Comparison of ENCODE assay signal across 1 cellular context in the genomic region with DNA sequence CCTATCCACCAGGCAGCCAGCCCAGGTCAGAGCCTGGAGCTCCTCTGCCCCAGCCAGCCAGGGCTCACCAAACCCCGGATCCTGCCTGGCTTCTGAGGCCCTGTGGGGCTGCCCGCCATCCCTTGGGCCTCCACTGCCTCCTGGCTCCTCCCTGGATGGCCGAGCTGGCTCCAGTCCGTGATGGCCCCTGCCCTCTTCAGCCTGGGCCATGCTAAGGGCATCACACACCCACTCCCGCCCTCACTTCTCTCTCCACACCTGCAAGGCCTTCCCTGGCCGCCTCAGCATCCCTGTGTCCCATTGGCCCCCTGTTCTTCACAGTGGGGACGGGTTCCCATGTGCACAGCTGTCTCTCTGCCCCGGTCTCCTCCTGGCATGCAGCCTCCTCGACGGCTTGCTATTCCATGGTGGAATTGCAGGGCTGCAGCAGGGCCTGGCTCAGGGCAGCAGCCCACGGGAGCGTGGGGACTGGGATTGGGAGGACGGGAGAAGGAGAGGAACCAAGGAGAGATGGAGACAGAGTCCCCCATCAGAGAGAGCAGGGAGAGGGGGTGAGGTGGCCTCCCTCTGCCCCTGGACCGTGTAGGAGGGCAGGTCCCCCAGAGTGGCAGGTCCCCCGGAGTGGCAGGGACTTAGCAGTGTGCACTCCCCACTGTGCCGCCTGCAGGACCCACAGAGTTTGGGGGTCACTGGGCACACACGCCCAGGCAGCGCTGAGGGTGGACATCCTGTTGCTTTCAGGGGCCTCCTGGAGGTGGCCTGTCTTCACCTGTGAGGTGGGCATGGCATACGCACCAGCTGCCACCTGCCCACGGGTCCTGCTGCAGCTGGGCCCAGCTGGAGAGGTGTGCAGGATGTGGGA.
TF ChIP-seq lines count a peak whose summit lies in the region.

No MANE protein-coding gene starts in this region.

TF ChIP-seq in HepG2, 621 proteins besides CTCF, POLR2A, EP300 and RAD21:
- TF ChIP-seq ZNF777 (CRISPR knock-in tag; IDR thresholded peaks at IDR 0.05) (0 out of 2 replicates have a peak, but pooled peaks have one; percentile 22), CCDC6 (CRISPR knock-in tag; IDR thresholded peaks at IDR 0.05) (no peak), PHB2 (IDR thresholded peaks at IDR 0.05; ENCODE audit: partially characterized antibody) (no peak), ZNF672 (CRISPR knock-in tag; IDR thresholded peaks at IDR 0.05) (no peak), NAIF1 (CRISPR knock-in tag; IDR thresholded peaks at IDR 0.05; ENCODE audit: borderline replicate concordance) (no peak), ZBTB33 (CRISPR knock-in tag; IDR thresholded peaks at IDR 0.05) (no peak), SIX1 (CRISPR knock-in tag; IDR thresholded peaks at IDR 0.05; ENCODE audit: borderline replicate concordance) (no peak), SCMH1 (CRISPR knock-in tag; IDR thresholded peaks at IDR 0.05; ENCODE audit: borderline replicate concordance) (no peak), SATB2 (CRISPR knock-in tag; IDR thresholded peaks at IDR 0.05) (no peak)
- TF ChIP-seq, protein P1, sequence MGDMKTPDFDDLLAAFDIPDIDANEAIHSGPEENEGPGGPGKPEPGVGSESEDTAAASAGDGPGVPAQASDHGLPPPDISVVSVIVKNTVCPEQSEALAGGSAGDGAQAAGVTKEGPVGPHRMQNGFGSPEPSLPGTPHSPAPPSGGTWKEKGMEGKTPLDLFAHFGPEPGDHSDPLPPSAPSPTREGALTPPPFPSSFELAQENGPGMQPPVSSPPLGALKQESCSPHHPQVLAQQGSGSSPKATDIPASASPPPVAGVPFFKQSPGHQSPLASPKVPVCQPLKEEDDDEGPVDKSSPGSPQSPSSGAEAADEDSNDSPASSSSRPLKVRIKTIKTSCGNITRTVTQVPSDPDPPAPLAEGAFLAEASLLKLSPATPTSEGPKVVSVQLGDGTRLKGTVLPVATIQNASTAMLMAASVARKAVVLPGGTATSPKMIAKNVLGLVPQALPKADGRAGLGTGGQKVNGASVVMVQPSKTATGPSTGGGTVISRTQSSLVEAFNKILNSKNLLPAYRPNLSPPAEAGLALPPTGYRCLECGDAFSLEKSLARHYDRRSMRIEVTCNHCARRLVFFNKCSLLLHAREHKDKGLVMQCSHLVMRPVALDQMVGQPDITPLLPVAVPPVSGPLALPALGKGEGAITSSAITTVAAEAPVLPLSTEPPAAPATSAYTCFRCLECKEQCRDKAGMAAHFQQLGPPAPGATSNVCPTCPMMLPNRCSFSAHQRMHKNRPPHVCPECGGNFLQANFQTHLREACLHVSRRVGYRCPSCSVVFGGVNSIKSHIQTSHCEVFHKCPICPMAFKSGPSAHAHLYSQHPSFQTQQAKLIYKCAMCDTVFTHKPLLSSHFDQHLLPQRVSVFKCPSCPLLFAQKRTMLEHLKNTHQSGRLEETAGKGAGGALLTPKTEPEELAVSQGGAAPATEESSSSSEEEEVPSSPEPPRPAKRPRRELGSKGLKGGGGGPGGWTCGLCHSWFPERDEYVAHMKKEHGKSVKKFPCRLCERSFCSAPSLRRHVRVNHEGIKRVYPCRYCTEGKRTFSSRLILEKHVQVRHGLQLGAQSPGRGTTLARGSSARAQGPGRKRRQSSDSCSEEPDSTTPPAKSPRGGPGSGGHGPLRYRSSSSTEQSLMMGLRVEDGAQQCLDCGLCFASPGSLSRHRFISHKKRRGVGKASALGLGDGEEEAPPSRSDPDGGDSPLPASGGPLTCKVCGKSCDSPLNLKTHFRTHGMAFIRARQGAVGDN (CRISPR knock-in tag; IDR thresholded peaks at IDR 0.05) = peak; percentile 23; the same call in 1 of the 2 replicates
